ENCODE assay signal across 10 cellular contexts in the genomic region with DNA sequence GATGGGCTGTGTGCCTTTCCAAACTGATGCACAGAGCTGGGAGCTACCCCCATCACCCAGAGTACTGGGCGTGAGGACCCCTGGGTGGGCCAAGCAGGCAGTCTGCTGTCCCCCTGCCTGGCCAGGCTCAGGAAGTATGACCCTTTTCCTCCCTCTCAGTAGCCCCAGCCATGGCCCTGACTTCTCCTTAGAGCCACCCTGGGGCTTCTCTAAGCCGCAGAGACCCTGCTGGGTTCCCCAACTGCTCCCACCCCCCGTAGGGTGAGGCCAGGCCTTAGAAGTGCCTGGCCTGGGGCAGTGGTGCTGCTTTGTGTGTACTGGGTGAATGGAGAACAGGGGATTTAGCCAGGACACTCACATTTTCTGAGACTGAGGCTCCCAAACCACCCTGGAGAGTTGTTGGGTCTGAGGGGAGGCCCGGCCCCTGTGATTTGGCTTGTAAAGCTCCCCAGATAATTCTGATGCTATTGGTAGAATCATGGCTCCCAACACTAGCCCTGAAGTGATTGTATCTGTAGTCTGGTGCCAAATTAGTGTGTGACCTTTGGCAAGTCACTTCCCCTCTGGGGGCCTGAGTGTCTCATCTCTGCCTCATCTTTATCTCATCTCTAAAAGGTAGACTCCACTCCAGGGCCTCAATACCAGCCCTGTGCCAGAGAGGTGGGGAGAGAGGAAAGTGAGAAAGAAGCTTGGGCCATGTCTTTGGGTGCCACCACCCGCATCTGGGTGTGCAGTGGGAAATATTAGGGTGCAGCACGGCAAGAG.
DNase-seq lines count a peak whose midpoint lies in the region; ATAC-seq and TF ChIP-seq lines count a peak whose summit lies in the region.
"Had no signal": no experiment of that assay in that cellular context is flagged by ENCODE, and none has a peak within 500 bp of the region (broad histone marks: within the 10 kb centered on the region; RNA-seq: fewer than 3 reads in every experiment).

No MANE protein-coding gene starts in this region.

- no peak overlapping the region for H2AFZ ChIP-seq in Karpas-422 (ENCODE audit: low read length)
- H2AFZ ChIP-seq in hepatocyte: no peak overlapping the region

- H3K27me3 ChIP-seq in Karpas-422 (ENCODE audit: low read length): no peaks in the 10 kb centered on the region
- no peaks in the 10 kb centered on the region for H3K27me3 ChIP-seq in dorsolateral prefrontal cortex
- no peaks in the 10 kb centered on the region for H3K27me3 ChIP-seq in psoas muscle (ENCODE audit: insufficient read depth in 3 of 3, low read length in 2 of 3)
- H3K27me3 ChIP-seq in hepatocyte: no peaks in the 10 kb centered on the region

- intact Hi-C loops in dorsolateral prefrontal cortex (cut with DNase I) (no loop called here), psoas muscle (cut with DNase I) (no loop called here)

- H3K4me2 ChIP-seq in Karpas-422 (ENCODE audit: low read depth, low read length, poor library complexity, severe bottlenecking) (peak overlapping the region; percentile 93), hepatocyte (no peak overlapping the region)

- 93 to 94% (median 94%) methylated on average over 6 of the region's 6 CpGs for WGBS in psoas muscle, 3 donors
- WGBS in hepatocyte (ENCODE audit: low lambda C conversion rate, missing lambda C conversion rate): 96% methylated on average over 6 of the region's 6 CpGs

- 0 out of 2 replicates have a peak, but pooled peaks cover 5% of the 10 kb centered on the region for H4K20me1 ChIP-seq in Karpas-422 (ENCODE audit: insufficient read depth, low read depth, low read length)
- peaks cover 92% of the 10 kb centered on the region for H4K20me1 ChIP-seq in hepatocyte (ENCODE audit: insufficient read depth, poor library complexity, severe bottlenecking)

- H3K79me2 ChIP-seq in Karpas-422 (ENCODE audit: low read length) (peaks cover 88% of the 10 kb centered on the region), hepatocyte (peaks cover 88% of the 10 kb centered on the region)

- ATAC-seq in psoas muscle (no peak), HG02798 (IDR thresholded peaks at IDR 0.05; ENCODE audit: poor library complexity, unreplicated experiment) (no peak)

- H3K36me3 ChIP-seq in Karpas-422 (ENCODE audit: insufficient read depth, low read length) (no peaks in the 10 kb centered on the region), psoas muscle (ENCODE audit: insufficient read depth in 1 of 2, low read depth in 1 of 2) (peaks cover 0 to 7% of the 10 kb centered on the region in 2 donors), hepatocyte (replicated peaks; ENCODE audit: insufficient read depth, low read depth) (no peaks in the 10 kb centered on the region)

- peaks cover 90% of the 10 kb centered on the region for H3K4me1 ChIP-seq in Karpas-422 (ENCODE audit: low read length)
- H3K4me1 ChIP-seq in psoas muscle: peaks cover 57% of the 10 kb centered on the region
- peaks cover 9% of the 10 kb centered on the region for H3K4me1 ChIP-seq in hepatocyte (ENCODE audit: insufficient read depth)

- H3K9me2 ChIP-seq in Karpas-422 (replicated peaks; ENCODE audit: insufficient read depth, low read length) (no peaks in the 10 kb centered on the region), hepatocyte (replicated peaks; ENCODE audit: insufficient read depth) (no peaks in the 10 kb centered on the region)

- peak; percentile 42 for DNase-seq in CD1c-positive myeloid dendritic cell (ENCODE audit: extremely low spot score)
- peak; percentile 94 for DNase-seq in Karpas-422
- DNase-seq in dorsolateral prefrontal cortex: no peak
- DNase-seq in psoas muscle: no peak
- no peak for DNase-seq in DMS79 treated with DMSO at 0.1 percent for 48 hours (lab: John Stamatoyannopoulos, UW)
- no peak for DNase-seq in NCI-H226
- DNase-seq in hepatocyte (ENCODE audit: low spot score): no peak
- DNase-seq: activated CD4-positive, alpha-beta T cell treated with anti-CD3 and anti-CD28 coated beads, Interleukin-2, amount 50 U/mL, for 4 hours; DND-41 had no signal

- no peaks in the 10 kb centered on the region for H3K9me3 ChIP-seq in Karpas-422 (ENCODE audit: low read length)
- no peaks in the 10 kb centered on the region for H3K9me3 ChIP-seq in psoas muscle
- no peaks in the 10 kb centered on the region for H3K9me3 ChIP-seq in hepatocyte (ENCODE audit: low read depth)

- TF ChIP-seq CTCF in dorsolateral prefrontal cortex (IDR thresholded peaks at IDR 0.05 in 54 of 56, conservative IDR thresholded peaks at IDR 0.05 in 2 of 56; ENCODE audit: low read depth in 1 of 56, partially characterized antibody in 56 of 56) (no peak), psoas muscle (IDR thresholded peaks at IDR 0.05) (no peak), hepatocyte (IDR thresholded peaks at IDR 0.05; ENCODE audit: poor library complexity) (no peak)

- H3K4me3 ChIP-seq in Karpas-422 (ENCODE audit: low read length) (peak overlapping the region; percentile 90), dorsolateral prefrontal cortex (peak overlapping the region in 1 of 59 donors; percentile 19), psoas muscle (no peak overlapping the region), hepatocyte (no peak overlapping the region)

- peak overlapping the region; percentile 95 for H3K9ac ChIP-seq in Karpas-422 (ENCODE audit: low read length)

- H3K27ac ChIP-seq in Karpas-422 (ENCODE audit: low read length) (peak overlapping the region; percentile 96), dorsolateral prefrontal cortex (peak overlapping the region; percentile 43 to 97 (median 91)), psoas muscle (peak overlapping the region; percentile 73), hepatocyte (no peak overlapping the region)

Comparison
In these comparisons a context has a peak if more than half of its experiments do, and no peak if none do; other contexts are left out.
1. DNase-seq: peak in CD1c-positive myeloid dendritic cell (single experiment) and Karpas-422 (single experiment); none in dorsolateral prefrontal cortex (0 of 10), psoas muscle (0 of 2), DMS79 treated with DMSO at 0.1 percent for 48 hours (single experiment), NCI-H226 (single experiment) and hepatocyte (single experiment).